In genomic region chr17:82242977-82243647, GRCh38 we compare ENCODE assay signal across 8 cellular contexts. TPM values are rescaled to one million over a fixed set of nuclear protein-coding genes. Genes with fewer than 3 reads are reported as not detected.
DNase-seq lines count a peak whose midpoint lies in the region; ATAC-seq and TF ChIP-seq lines count a peak whose summit lies in the region.

No MANE protein-coding gene starts in this region.

- H3K4me1 ChIP-seq in BE2C: peaks cover 72% of the 10 kb centered on the region
- peaks cover 75 to 100% (median 93%) of the 10 kb centered on the region in 4 donors for H3K4me1 ChIP-seq in esophagus muscularis mucosa

- H3K9me3 ChIP-seq in BE2C (no peaks in the 10 kb centered on the region), esophagus muscularis mucosa (no peaks in the 10 kb centered on the region)

- TF ChIP-seq CTCF in BE2C (IDR thresholded peaks at IDR 0.05; ENCODE audit: low read depth, low read length) (no peak), esophagus muscularis mucosa (IDR thresholded peaks at IDR 0.05) (no peak)

- no peaks in the 10 kb centered on the region for H3K27me3 ChIP-seq in BE2C
- no peaks in the 10 kb centered on the region for H3K27me3 ChIP-seq in esophagus muscularis mucosa

- peaks cover 80% of the 10 kb centered on the region for H3K36me3 ChIP-seq in BE2C
- H3K36me3 ChIP-seq in esophagus muscularis mucosa: peaks cover 36 to 70% (median 62%) of the 10 kb centered on the region in 4 donors

- intact Hi-C loops in esophagus muscularis mucosa (cut with DNase I): loop anchor here (1.0 kb wide), 1 partner anchor 55 kb away; no protein-coding TSS in a partner anchor

- ATAC-seq in GM18867 (IDR thresholded peaks at IDR 0.05; ENCODE audit: unreplicated experiment): no peak

- H3K27ac ChIP-seq in esophagus muscularis mucosa (replicated peaks in 1 of 4): peak overlapping the region; percentile 81 to 89 (median 85)

- DNase-seq in BE2C (peak; percentile 61), RPMI7951 (ENCODE audit: low read depth) (peak; percentile 67), esophagus muscularis mucosa (ENCODE audit: extremely low spot score) (no peak), occipital lobe (lab: John Stamatoyannopoulos, UW) (peak; percentile 82), NCI-H187 treated with DMSO at 0.1 percent for 48 hours (lab: John Stamatoyannopoulos, UW) (no peak), HuH-7 (ENCODE audit: low spot score) (no peak), LoVo (ENCODE audit: low spot score) (no peak)

- WGBS in esophagus muscularis mucosa: 48% methylated on average over 23 of the region's 29 CpGs

- no peak overlapping the region for H3K4me3 ChIP-seq in BE2C (ENCODE audit: low read depth, low read length)
- H3K4me3 ChIP-seq in esophagus muscularis mucosa: no peak overlapping the region

- TF ChIP-seq EP300 in esophagus muscularis mucosa (IDR thresholded peaks at IDR 0.05): no peak

- no peak for TF ChIP-seq POLR2A in esophagus muscularis mucosa (IDR thresholded peaks at IDR 0.05; ENCODE audit: low read depth)

RNA-seq across cellular contexts. Expression of gene SLC16A3, which starts 14.3 kb away (rescaled TPM):
- 1.7 TPM for polyA plus RNA-seq in BE2C (2012; ENCODE audit: insufficient read depth, insufficient read length, low read depth)
- total RNA-seq in RPMI7951 (2014; rRNA removed; shearing (Covaris generic)): 104 and 207 TPM in 2 replicates
- total RNA-seq in esophagus muscularis mucosa (10 to 100 TPM; 17.0 to 28.8 (median 23.4) TPM), occipital lobe (4.2 TPM)

RNA-seq across cellular contexts. Expression of gene CSNK1D, which starts 30.4 kb away (rescaled TPM):
- 264 TPM for polyA plus RNA-seq in BE2C (2012; ENCODE audit: insufficient read depth, insufficient read length, low read depth)
- total RNA-seq in RPMI7951 (2014; rRNA removed; shearing (Covaris generic)): 20.4 and 22.6 TPM in 2 replicates
- 10 to 100 TPM; 47.2 to 65.5 (median 61.0) TPM for total RNA-seq in esophagus muscularis mucosa
- total RNA-seq in occipital lobe: 23.9 TPM

RNA-seq across cellular contexts. Expression of gene CCDC57, which starts 30.5 kb away (rescaled TPM):
- polyA plus RNA-seq in BE2C (2012; ENCODE audit: insufficient read depth, insufficient read length, low read depth): 51.0 TPM
- total RNA-seq in RPMI7951 (2014; rRNA removed; shearing (Covaris generic)): 3.7 and 5.0 TPM in 2 replicates
- total RNA-seq in esophagus muscularis mucosa (10 to 100 TPM in 3 of 4 donors, 1 to 10 TPM in 1; 8.4 to 21.6 (median 16.4) TPM), occipital lobe (18.6 TPM)

Comparison
In these comparisons a context has a peak if more than half of its experiments do, and no peak if none do; other contexts are left out.
1. DNase-seq: peak in BE2C (single experiment), RPMI7951 (single experiment) and occipital lobe (single experiment); none in esophagus muscularis mucosa (single experiment), NCI-H187 treated with DMSO at 0.1 percent for 48 hours (single experiment), HuH-7 (single experiment) and LoVo (single experiment).